Comparison of ENCODE assay signal across 1 cellular context in the genomic region with DNA sequence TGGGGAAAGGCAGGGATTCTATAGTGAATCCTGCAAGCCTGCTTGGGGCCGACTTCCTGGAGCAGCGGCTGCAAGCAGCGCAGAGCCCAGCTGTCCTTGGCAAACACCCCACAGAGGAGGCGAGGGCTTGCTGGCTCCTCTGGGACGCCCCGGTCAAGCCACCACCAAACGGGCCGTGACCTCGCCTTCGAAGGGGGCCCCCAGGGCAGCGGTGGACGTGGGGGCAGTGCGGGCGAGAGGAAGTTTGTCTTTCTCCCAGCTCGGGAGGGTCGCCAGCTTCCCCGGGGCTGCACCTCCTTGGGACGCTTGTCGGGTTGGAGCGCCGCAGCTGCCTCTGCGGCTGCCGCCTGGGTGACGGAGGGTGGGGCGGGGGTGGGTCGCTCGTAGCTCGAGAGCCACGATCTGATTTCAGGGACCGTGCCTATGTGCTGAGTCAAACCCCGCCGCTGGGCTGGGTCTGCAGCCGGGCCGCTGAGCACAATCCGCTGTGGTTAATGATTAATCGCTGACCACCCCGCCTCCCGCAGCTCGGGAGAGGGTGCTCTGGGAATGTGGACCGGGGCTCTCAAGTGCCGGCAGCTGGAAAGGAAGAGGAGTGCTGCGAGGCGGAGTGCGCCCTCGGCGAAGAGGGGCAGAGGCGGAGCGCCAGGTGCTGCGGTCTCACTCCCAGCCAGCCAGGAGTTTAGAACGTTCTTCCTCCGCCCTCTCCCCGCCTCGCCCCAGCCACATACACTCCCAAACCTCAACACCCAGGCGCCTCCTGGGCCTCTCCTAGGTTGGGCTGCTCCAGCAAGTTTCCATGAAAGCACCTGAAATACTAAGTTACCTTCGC.
TF ChIP-seq lines count a peak whose summit lies in the region.

Gene GPR39 (plus strand): TSS at position 726 of the 832 bp plus-strand sequence.

TF ChIP-seq in HEK293, 187 proteins besides CTCF, POLR2A, EP300 and RAD21 (continued from another document and continues in another):
- TF ChIP-seq ZBTB11 (tag by site-specific recombination; conservative IDR thresholded peaks at IDR 0.05; ENCODE audit: low read depth): peak; percentile 85
- peak; percentile 83 for TF ChIP-seq KLF10 (tag by site-specific recombination; IDR thresholded peaks at IDR 0.05)
- peak; percentile 44; the same call in 1 of the 2 replicates for TF ChIP-seq ZBTB48 (tag by site-specific recombination; IDR thresholded peaks at IDR 0.05)
- TF ChIP-seq ZNF660 (tag by site-specific recombination; IDR thresholded peaks at IDR 0.05): peak; percentile 80
- TF ChIP-seq, protein P1, sequence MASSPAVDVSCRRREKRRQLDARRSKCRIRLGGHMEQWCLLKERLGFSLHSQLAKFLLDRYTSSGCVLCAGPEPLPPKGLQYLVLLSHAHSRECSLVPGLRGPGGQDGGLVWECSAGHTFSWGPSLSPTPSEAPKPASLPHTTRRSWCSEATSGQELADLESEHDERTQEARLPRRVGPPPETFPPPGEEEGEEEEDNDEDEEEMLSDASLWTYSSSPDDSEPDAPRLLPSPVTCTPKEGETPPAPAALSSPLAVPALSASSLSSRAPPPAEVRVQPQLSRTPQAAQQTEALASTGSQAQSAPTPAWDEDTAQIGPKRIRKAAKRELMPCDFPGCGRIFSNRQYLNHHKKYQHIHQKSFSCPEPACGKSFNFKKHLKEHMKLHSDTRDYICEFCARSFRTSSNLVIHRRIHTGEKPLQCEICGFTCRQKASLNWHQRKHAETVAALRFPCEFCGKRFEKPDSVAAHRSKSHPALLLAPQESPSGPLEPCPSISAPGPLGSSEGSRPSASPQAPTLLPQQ (tag by site-specific recombination; IDR thresholded peaks at IDR 0.05): 0 out of 2 replicates have a peak, but pooled peaks have one; percentile 22
- no peak for TF ChIP-seq KLF16 (tag by site-specific recombination; IDR thresholded peaks at IDR 0.05)
- TF ChIP-seq BCL11B (tag by site-specific recombination; IDR thresholded peaks at IDR 0.05; ENCODE audit: low read depth): no peak
- TF ChIP-seq SP7 (tag by site-specific recombination; IDR thresholded peaks at IDR 0.05): peak; percentile 85
- peak; percentile 64 for TF ChIP-seq ZBTB8A (tag by site-specific recombination; IDR thresholded peaks at IDR 0.05)
- TF ChIP-seq, protein P2, sequence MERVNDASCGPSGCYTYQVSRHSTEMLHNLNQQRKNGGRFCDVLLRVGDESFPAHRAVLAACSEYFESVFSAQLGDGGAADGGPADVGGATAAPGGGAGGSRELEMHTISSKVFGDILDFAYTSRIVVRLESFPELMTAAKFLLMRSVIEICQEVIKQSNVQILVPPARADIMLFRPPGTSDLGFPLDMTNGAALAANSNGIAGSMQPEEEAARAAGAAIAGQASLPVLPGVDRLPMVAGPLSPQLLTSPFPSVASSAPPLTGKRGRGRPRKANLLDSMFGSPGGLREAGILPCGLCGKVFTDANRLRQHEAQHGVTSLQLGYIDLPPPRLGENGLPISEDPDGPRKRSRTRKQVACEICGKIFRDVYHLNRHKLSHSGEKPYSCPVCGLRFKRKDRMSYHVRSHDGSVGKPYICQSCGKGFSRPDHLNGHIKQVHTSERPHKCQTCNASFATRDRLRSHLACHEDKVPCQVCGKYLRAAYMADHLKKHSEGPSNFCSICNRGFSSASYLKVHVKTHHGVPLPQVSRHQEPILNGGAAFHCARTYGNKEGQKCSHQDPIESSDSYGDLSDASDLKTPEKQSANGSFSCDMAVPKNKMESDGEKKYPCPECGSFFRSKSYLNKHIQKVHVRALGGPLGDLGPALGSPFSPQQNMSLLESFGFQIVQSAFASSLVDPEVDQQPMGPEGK (tag by site-specific recombination; IDR thresholded peaks at IDR 0.05): peak; percentile 79
- no peak for TF ChIP-seq ZNF654 (tag by site-specific recombination; IDR thresholded peaks at IDR 0.05; ENCODE audit: low read depth)
- no peak for TF ChIP-seq MZF1 (tag by site-specific recombination; IDR thresholded peaks at IDR 0.05; ENCODE audit: borderline replicate concordance)
- TF ChIP-seq ZNF10 (tag by site-specific recombination; IDR thresholded peaks at IDR 0.05): peak; percentile 51; the same call in 1 of the 2 replicates
- peak; percentile 70 for TF ChIP-seq PRDM10 (tag by site-specific recombination; IDR thresholded peaks at IDR 0.05)
- TF ChIP-seq WT1 (tag by site-specific recombination; IDR thresholded peaks at IDR 0.05): peak; percentile 45; the same call in 1 of the 2 replicates
- no peak for TF ChIP-seq ZNF302 (tag by site-specific recombination; IDR thresholded peaks at IDR 0.05; ENCODE audit: low read depth)
- TF ChIP-seq ZNF223 (tag by site-specific recombination; IDR thresholded peaks at IDR 0.05): peak; percentile 19; the same call in 1 of the 2 replicates
- peak; percentile 16; the same call in 1 of the 2 replicates for TF ChIP-seq ZNF2 (tag by site-specific recombination; IDR thresholded peaks at IDR 0.05)
- TF ChIP-seq ZNF830 (tag by site-specific recombination; IDR thresholded peaks at IDR 0.05; ENCODE audit: low read depth): no peak
- peak; percentile 23; the same call in 1 of the 2 replicates for TF ChIP-seq ZNF366 (tag by site-specific recombination; conservative IDR thresholded peaks at IDR 0.05)
- TF ChIP-seq ZNF394 (tag by site-specific recombination; IDR thresholded peaks at IDR 0.05; ENCODE audit: borderline replicate concordance): 0 out of 2 replicates have a peak, but pooled peaks have one; percentile 24
- TF ChIP-seq ZNF341 (tag by site-specific recombination; IDR thresholded peaks at IDR 0.05; ENCODE audit: low read depth): peak; percentile 55; the same call in 1 of the 2 replicates
- TF ChIP-seq ZBTB20 (tag by site-specific recombination; IDR thresholded peaks at IDR 0.05): peak; percentile 49; the same call in 1 of the 2 replicates
- TF ChIP-seq, protein P3, sequence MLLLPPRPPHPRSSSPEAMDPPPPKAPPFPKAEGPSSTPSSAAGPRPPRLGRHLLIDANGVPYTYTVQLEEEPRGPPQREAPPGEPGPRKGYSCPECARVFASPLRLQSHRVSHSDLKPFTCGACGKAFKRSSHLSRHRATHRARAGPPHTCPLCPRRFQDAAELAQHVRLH (tag by site-specific recombination; IDR thresholded peaks at IDR 0.05): no peak
- TF ChIP-seq ZNF404 (tag by site-specific recombination; IDR thresholded peaks at IDR 0.05): no peak
- no peak for TF ChIP-seq ZNF202 (tag by site-specific recombination; IDR thresholded peaks at IDR 0.05; ENCODE audit: borderline replicate concordance)
- TF ChIP-seq, protein P4, sequence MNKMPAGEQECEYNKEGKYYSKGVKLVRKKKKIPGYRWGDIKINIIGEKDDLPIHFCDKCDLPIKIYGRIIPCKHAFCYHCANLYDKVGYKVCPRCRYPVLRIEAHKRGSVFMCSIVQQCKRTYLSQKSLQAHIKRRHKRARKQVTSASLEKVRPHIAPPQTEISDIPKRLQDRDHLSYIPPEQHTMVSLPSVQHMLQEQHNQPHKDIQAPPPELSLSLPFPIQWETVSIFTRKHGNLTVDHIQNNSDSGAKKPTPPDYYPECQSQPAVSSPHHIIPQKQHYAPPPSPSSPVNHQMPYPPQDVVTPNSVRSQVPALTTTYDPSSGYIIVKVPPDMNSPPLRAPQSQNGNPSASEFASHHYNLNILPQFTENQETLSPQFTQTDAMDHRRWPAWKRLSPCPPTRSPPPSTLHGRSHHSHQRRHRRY (tag by site-specific recombination; IDR thresholded peaks at IDR 0.05): no peak
- TF ChIP-seq ZBTB17 (tag by site-specific recombination; IDR thresholded peaks at IDR 0.05): peak; percentile 68
- TF ChIP-seq, protein P5, sequence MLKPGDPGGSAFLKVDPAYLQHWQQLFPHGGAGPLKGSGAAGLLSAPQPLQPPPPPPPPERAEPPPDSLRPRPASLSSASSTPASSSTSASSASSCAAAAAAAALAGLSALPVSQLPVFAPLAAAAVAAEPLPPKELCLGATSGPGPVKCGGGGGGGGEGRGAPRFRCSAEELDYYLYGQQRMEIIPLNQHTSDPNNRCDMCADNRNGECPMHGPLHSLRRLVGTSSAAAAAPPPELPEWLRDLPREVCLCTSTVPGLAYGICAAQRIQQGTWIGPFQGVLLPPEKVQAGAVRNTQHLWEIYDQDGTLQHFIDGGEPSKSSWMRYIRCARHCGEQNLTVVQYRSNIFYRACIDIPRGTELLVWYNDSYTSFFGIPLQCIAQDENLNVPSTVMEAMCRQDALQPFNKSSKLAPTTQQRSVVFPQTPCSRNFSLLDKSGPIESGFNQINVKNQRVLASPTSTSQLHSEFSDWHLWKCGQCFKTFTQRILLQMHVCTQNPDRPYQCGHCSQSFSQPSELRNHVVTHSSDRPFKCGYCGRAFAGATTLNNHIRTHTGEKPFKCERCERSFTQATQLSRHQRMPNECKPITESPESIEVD (tag by site-specific recombination; IDR thresholded peaks at IDR 0.05): no peak
- peak; percentile 76 for TF ChIP-seq ZFHX2 (tag by site-specific recombination; conservative IDR thresholded peaks at IDR 0.05)
- no peak for TF ChIP-seq ZNF324 (tag by site-specific recombination; IDR thresholded peaks at IDR 0.05)
- no peak for TF ChIP-seq ZNF596 (tag by site-specific recombination; IDR thresholded peaks at IDR 0.05)
- 0 out of 2 replicates have a peak, but pooled peaks have one; percentile 13 for TF ChIP-seq ZNF76 (tag by site-specific recombination; IDR thresholded peaks at IDR 0.05; ENCODE audit: borderline replicate concordance, low read depth)
- TF ChIP-seq, protein P6, sequence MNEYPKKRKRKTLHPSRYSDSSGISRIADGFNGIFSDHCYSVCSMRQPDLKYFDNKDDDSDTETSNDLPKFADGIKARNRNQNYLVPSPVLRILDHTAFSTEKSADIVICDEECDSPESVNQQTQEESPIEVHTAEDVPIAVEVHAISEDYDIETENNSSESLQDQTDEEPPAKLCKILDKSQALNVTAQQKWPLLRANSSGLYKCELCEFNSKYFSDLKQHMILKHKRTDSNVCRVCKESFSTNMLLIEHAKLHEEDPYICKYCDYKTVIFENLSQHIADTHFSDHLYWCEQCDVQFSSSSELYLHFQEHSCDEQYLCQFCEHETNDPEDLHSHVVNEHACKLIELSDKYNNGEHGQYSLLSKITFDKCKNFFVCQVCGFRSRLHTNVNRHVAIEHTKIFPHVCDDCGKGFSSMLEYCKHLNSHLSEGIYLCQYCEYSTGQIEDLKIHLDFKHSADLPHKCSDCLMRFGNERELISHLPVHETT (tag by site-specific recombination; IDR thresholded peaks at IDR 0.05): 0 out of 2 replicates have a peak, but pooled peaks have one; percentile 16
- TF ChIP-seq SCRT1 (tag by site-specific recombination; IDR thresholded peaks at IDR 0.05; ENCODE audit: borderline replicate concordance): no peak
